31 cellular contexts compared by ENCODE assay signal in genomic region chr19:57789288-57789687, GRCh38.
"Had no signal": no experiment of that assay in that cellular context is flagged by ENCODE, and none has a peak within 500 bp of the region (broad histone marks: within the 10 kb centered on the region; RNA-seq: fewer than 3 reads in every experiment).

No MANE protein-coding gene starts in this region.

- H3K9me3 ChIP-seq: adrenal gland had no signal

- H3K36me3 ChIP-seq: breast epithelium had no signal

- H3K4me1 ChIP-seq: adrenal gland, ascending aorta, body of pancreas, breast epithelium had no signal

- FAIRE-seq: astrocyte, bronchial epithelial cell had no signal

- H3K27me3 ChIP-seq: adrenal gland, ascending aorta, body of pancreas, brain microvascular endothelial cell, breast epithelium, cardiac muscle cell had no signal

- DNase-seq: activated effector memory CD4-positive, alpha-beta T cell treated with anti-CD3 and anti-CD28 coated beads, Interleukin-2, amount 50 U/mL, for 16 hours; activated effector memory CD4-positive, alpha-beta T cell treated with Interleukin-2 at 50 U/mL for 16 hours; activated gamma-delta T cell; activated gamma-delta T cell treated with Interleukin-2 at 50 U/mL for 16 hours; activated naive CD4-positive, alpha-beta T cell; activated naive CD4-positive, alpha-beta T cell treated with anti-CD3 and anti-CD28 coated beads for 36 hours; activated naive CD4-positive, alpha-beta T cell treated with anti-CD3 and anti-CD28 coated beads, Interleukin-2, amount 10 ng/mL, durations not matched to agents 7 days and 5 days; activated naive CD4-positive, alpha-beta T cell treated with anti-CD3 and anti-CD28 coated beads, Interleukin-2, amount 50 U/mL, for 16 hours; activated naive CD4-positive, alpha-beta T cell treated with Interleukin-2 at 50 U/mL for 16 hours; activated naive CD8-positive, alpha-beta T cell treated with anti-CD3 and anti-CD28 coated beads for 36 hours; activated naive CD8-positive, alpha-beta T cell treated with anti-CD3 and anti-CD28 coated beads, Interleukin-2, amount 10 ng/mL, durations not matched to agents 7 days and 5 days; activated naive CD8-positive, alpha-beta T cell treated with anti-CD3 and anti-CD28 coated beads, Interleukin-2, amount 50 U/mL, for 24 hours; activated T-cell treated with anti-CD3 and anti-CD28 coated beads, Interleukin-2, amount 50 U/mL, for 24 hours; activated T-cell treated with anti-CD3 and anti-CD28 coated beads, Interleukin-2, amount 50 U/mL, for 4 hours; activated T-cell treated with anti-CD3 and anti-CD28 coated beads, Interleukin-2, amount 50 U/mL, for 48 hours; activated T-cell treated with anti-CD3 and anti-CD28 coated beads, Interleukin-2, amount 50 U/mL, for 72 hours; adrenal gland; amniotic stem cell; amygdala; anterior cingulate cortex; aorta; body of pancreas; brain microvascular endothelial cell; caudate nucleus; central memory CD4-positive, alpha-beta T cell; cerebellar nuclear complex had no signal

- H3K27ac ChIP-seq: adrenal gland, ascending aorta, body of pancreas, brain microvascular endothelial cell, breast epithelium, cardiac muscle cell had no signal

- H3K4me3 ChIP-seq: adrenal gland, ascending aorta, body of pancreas, cardiac muscle cell had no signal
